ENCODE assay signal across 8 cellular contexts in the genomic region with DNA sequence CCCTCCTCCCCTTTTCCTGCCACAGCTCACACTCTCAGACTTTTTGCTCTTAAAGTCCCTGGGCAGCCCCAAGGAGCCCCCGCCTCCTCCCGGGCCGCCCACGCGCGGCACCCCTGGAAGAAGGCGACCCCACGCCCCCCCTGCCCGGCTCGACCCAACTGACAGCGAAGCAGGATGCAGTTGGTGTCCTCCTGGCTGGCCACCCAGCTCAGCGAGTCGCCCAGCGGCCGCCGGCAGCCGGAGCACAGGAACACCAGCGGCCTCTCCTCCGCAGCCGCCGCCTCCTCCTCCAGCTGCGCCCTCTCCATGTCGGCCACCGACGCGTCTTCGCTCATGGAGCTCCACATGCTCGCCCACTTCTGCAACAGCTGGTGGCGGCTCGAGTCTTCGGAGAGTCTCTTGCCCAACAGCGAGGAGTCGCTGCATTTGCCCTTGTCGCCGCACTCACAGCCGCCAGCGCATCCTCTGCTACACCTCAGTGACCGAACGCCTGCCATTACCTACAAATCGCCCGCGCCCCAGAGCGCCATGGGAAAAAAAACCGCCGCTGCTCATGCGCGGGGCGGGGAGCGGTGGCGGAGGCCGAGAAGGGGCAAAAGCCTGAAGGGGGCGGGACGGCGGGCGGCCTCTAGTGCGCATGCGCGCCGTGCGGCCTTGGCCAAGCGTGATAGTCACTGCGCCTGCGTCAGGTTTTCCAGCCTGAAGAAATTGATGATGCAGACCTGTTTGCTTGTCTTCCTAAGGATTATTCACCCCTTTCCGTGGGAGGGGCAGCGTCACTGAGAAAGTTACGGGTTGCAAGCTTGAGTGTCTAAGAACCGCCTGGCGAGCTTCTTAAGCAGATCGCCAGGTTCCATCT. TPM values are rescaled to one million over a fixed set of nuclear protein-coding genes. Genes with fewer than 3 reads are reported as not detected.
DNase-seq lines count a peak whose midpoint lies in the region; ATAC-seq lines count a peak whose summit lies in the region.

A gene with protein sequence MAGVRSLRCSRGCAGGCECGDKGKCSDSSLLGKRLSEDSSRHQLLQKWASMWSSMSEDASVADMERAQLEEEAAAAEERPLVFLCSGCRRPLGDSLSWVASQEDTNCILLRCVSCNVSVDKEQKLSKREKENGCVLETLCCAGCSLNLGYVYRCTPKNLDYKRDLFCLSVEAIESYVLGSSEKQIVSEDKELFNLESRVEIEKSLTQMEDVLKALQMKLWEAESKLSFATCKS (minus strand): TSS at position 532 of the 859 bp plus-strand sequence. CDS start 35 bp downstream, at position 497.

- peak; percentile 94 to 97 (median 95) for DNase-seq in CD8-positive, alpha-beta memory T cell
- DNase-seq in HS-5 (ENCODE audit: low read depth) (peak; percentile 90), medulla oblongata (ENCODE audit: extremely low spot score) (peak; percentile 96)
- DNase-seq in NK-92 treated with Interleukin-12 subunit alpha and Interleukin-12 subunit beta, amount 100 ng/mL, for 24 hours (lab: John Stamatoyannopoulos, UW): peak; percentile 92
- peak; percentile 99 for DNase-seq in activated CD8-positive, alpha-beta memory T cell treated with anti-CD3 and anti-CD28 coated beads for 24 hours
- peak; percentile 94 to 97 (median 95) for DNase-seq in effector memory CD4-positive, alpha-beta T cell
- DNase-seq in stimulated activated CD8-positive, alpha-beta memory T cell treated with anti-CD3 and anti-CD28 coated beads, Interleukin-12 subunit alpha, Interleukin-12 subunit beta, amount 100 ng/mL, for 1 hour (ENCODE audit: low read depth): peak; percentile 97

- peak; percentile 89 for ATAC-seq in GM19468 (IDR thresholded peaks at IDR 0.05; ENCODE audit: extremely low read depth, unreplicated experiment)

- CTCF ChIA-PET in CD8-positive, alpha-beta memory T cell (lab: Charles Lee): interaction anchor here (0.7 to 1.2 kb wide), 4 partner anchors 9 to 290 kb away, joined by 3 to 4 read pairs (median 3); no protein-coding TSS in a partner anchor

- no peaks in the 10 kb centered on the region for H3K9me3 ChIP-seq in CD8-positive, alpha-beta memory T cell (ENCODE audit: low read length)
- H3K9me3 ChIP-seq in effector memory CD4-positive, alpha-beta T cell (ENCODE audit: control insufficient read depth, low read length): no peaks in the 10 kb centered on the region

- no peaks in the 10 kb centered on the region for H3K27me3 ChIP-seq in CD8-positive, alpha-beta memory T cell (ENCODE audit: insufficient read depth, low read length, poor library complexity, severe bottlenecking)
- H3K27me3 ChIP-seq in effector memory CD4-positive, alpha-beta T cell (replicated peaks; ENCODE audit: control insufficient read depth, insufficient read depth, low read length, poor library complexity, severe bottlenecking): no peaks in the 10 kb centered on the region

- H3K4me1 Mint-ChIP-seq in CD8-positive, alpha-beta memory T cell: peaks cover 24 to 29% (median 28%) of the 10 kb centered on the region in 3 donors

- peak within 1 kb of the TSS; percentile 69 for H3K4me3 ChIP-seq in CD8-positive, alpha-beta memory T cell (ENCODE audit: low read length)
- peak within 1 kb of the TSS; percentile 95 for H3K4me3 ChIP-seq in effector memory CD4-positive, alpha-beta T cell (ENCODE audit: insufficient read depth, low read depth, low read length, poor library complexity, severe bottlenecking)

- H3K4me1 ChIP-seq in CD8-positive, alpha-beta memory T cell (ENCODE audit: insufficient read depth, low read length): peaks cover 18% of the 10 kb centered on the region
- peaks cover 16% of the 10 kb centered on the region for H3K4me1 ChIP-seq in effector memory CD4-positive, alpha-beta T cell (ENCODE audit: control insufficient read depth, insufficient read depth, low read length, poor library complexity, severe bottlenecking)

- H3K27me3 Mint-ChIP-seq in CD8-positive, alpha-beta memory T cell: peaks cover 0 to 7% of the 10 kb centered on the region in 2 donors

- H3K9me3 Mint-ChIP-seq in CD8-positive, alpha-beta memory T cell: no peaks in the 10 kb centered on the region

- POLR2A ChIA-PET in CD8-positive, alpha-beta memory T cell (lab: Charles Lee): interaction anchor here (1.4 to 1.5 kb wide), 2 partner anchors 333 to 493 kb away, joined by 3 read pairs; a partner anchor contains a TSS

- peak within 1 kb of the TSS; percentile 98 to 100 (median 99) for H3K4me3 Mint-ChIP-seq in CD8-positive, alpha-beta memory T cell

- H3K27ac Mint-ChIP-seq in CD8-positive, alpha-beta memory T cell: peak within 1 kb of the TSS; percentile 93 to 98 (median 96)

- H3K36me3 ChIP-seq in CD8-positive, alpha-beta memory T cell (ENCODE audit: insufficient read depth, low read length): no peaks in the 10 kb centered on the region
- H3K36me3 ChIP-seq in effector memory CD4-positive, alpha-beta T cell (ENCODE audit: control insufficient read depth, insufficient read depth, low read length): no peaks in the 10 kb centered on the region

- H3K27ac ChIP-seq in CD8-positive, alpha-beta memory T cell (ENCODE audit: low read depth, low read length): peak within 1 kb of the TSS; percentile 65
- H3K27ac ChIP-seq in effector memory CD4-positive, alpha-beta T cell (ENCODE audit: insufficient read depth, low read length, poor library complexity, severe bottlenecking): peak within 1 kb of the TSS; percentile 66

- H3K36me3 Mint-ChIP-seq in CD8-positive, alpha-beta memory T cell: peaks cover 0 to 16% (median 5%) of the 10 kb centered on the region in 3 donors

RNA-seq across cellular contexts. Expression of the gene that starts here (rescaled TPM):
- total RNA-seq in CD8-positive, alpha-beta memory T cell: 10 to 100 TPM; 27.6 to 29.7 TPM
- polyA plus RNA-seq in CD8-positive, alpha-beta memory T cell: 10.7 TPM

Comparison
In these comparisons a context has a peak if more than half of its experiments do, and no peak if none do; other contexts are left out.
1. Peak in every context shown above with its lines: DNase-seq, ATAC-seq, H3K4me3 ChIP-seq and H3K27ac ChIP-seq.